In the genomic region with DNA sequence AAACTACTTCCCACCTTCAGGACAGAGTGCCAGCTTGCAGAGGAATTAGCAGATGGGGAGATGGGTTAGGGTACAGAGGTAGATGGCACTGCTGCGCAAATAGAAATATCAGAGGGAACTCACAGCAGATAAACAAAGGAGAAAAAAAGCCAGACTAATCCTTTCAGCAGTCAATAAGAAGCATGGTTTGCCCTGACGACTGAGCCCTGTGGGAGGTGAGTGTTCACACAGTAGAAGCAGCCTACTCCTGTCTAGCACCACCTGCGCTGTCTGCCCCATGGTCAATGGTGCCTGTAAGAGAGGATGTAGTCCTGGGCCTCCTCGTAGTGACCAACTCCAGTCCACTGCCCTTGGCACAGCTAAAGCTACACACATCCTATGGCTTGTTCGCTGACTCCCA, we compare ENCODE assay signal across 1 cellular context.
TF ChIP-seq lines count a peak whose summit lies in the region.

No MANE protein-coding gene starts in this region.

TF ChIP-seq in WTC11, 78 proteins besides CTCF, POLR2A, EP300 and RAD21 (continued from another document):
- TF ChIP-seq CDX4 (CRISPR knock-in tag; IDR thresholded peaks at IDR 0.05; ENCODE audit: borderline replicate concordance) = no peak
- TF ChIP-seq HMGXB4 (CRISPR knock-in tag; IDR thresholded peaks at IDR 0.05) = no peak
- TF ChIP-seq ZNF423 (CRISPR knock-in tag; IDR thresholded peaks at IDR 0.05) = no peak
- TF ChIP-seq FOXJ3 (CRISPR knock-in tag; IDR thresholded peaks at IDR 0.05; ENCODE audit: borderline replicate concordance) = no peak
- no peak for TF ChIP-seq ZNF138 (CRISPR knock-in tag; conservative IDR thresholded peaks at IDR 0.05)
- TF ChIP-seq, protein P1, sequence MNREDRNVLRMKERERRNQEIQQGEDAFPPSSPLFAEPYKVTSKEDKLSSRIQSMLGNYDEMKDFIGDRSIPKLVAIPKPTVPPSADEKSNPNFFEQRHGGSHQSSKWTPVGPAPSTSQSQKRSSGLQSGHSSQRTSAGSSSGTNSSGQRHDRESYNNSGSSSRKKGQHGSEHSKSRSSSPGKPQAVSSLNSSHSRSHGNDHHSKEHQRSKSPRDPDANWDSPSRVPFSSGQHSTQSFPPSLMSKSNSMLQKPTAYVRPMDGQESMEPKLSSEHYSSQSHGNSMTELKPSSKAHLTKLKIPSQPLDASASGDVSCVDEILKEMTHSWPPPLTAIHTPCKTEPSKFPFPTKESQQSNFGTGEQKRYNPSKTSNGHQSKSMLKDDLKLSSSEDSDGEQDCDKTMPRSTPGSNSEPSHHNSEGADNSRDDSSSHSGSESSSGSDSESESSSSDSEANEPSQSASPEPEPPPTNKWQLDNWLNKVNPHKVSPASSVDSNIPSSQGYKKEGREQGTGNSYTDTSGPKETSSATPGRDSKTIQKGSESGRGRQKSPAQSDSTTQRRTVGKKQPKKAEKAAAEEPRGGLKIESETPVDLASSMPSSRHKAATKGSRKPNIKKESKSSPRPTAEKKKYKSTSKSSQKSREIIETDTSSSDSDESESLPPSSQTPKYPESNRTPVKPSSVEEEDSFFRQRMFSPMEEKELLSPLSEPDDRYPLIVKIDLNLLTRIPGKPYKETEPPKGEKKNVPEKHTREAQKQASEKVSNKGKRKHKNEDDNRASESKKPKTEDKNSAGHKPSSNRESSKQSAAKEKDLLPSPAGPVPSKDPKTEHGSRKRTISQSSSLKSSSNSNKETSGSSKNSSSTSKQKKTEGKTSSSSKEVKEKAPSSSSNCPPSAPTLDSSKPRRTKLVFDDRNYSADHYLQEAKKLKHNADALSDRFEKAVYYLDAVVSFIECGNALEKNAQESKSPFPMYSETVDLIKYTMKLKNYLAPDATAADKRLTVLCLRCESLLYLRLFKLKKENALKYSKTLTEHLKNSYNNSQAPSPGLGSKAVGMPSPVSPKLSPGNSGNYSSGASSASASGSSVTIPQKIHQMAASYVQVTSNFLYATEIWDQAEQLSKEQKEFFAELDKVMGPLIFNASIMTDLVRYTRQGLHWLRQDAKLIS (CRISPR knock-in tag; IDR thresholded peaks at IDR 0.05; ENCODE audit: borderline replicate concordance) = no peak
- no peak for TF ChIP-seq TCF7 (CRISPR knock-in tag; IDR thresholded peaks at IDR 0.05; ENCODE audit: low read depth)
- no peak for TF ChIP-seq ETV6 (CRISPR knock-in tag; IDR thresholded peaks at IDR 0.05)
